8 cellular contexts compared by ENCODE assay signal in the genomic region with DNA sequence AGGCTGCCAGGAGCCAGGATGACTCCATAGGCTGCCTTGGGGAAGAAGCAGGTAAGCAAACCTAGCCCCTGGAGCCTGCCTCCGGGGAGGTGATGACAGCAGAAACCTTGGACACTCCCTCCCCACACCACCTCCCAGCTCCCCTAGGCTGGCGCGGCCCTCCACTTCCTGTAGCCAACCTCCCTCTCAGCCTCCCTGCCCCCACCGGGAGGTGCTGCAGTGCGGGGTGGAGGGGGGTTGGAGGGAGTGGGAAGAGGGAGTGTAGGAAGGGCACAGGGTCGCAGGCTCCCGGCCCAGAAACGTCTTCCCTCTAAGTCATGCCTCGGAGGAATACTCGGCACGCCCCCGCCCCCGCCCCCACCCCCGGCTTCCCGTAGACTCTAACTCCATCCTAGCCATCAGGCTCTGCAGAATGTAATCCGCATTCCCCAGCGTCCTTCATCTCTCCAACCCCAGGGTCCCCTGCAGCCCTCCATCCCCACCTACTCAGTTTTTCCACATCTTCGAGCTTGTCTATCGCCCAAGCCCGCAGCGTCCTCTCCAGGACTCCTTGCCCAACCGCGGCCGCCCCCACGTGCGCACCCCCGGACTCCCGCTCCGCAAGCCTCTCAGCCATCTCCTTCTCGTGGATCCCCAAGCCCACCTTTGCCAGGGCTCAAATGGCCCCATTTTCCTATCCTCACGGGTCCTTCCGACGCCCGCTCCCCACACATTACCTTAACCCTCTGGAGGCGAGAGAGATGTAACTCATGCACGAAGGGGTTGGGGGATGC. TPM values are rescaled to one million over a fixed set of nuclear protein-coding genes. Genes with fewer than 3 reads are reported as not detected.
DNase-seq lines count a peak whose midpoint lies in the region; ATAC-seq and TF ChIP-seq lines count a peak whose summit lies in the region.

No MANE protein-coding gene starts in this region.

- H3K27me3 ChIP-seq in PC-3 (ENCODE audit: low read length) = no peaks in the 10 kb centered on the region

- no TSS peak for BruUV-seq in PC-3 (replicated peaks; lab: Mats Ljungman, UMichigan)

- no peaks in the 10 kb centered on the region for H3K36me3 Mint-ChIP-seq in natural killer cell

- peak overlapping the region; percentile 95 for H3K4me2 ChIP-seq in PC-3 (ENCODE audit: low read length)

- H2AFZ ChIP-seq in PC-3 (ENCODE audit: low read length) = peak overlapping the region; percentile 73

- H3K4me3 ChIP-seq in PC-3 (ENCODE audit: low read length) (peak overlapping the region; percentile 100), fibroblast of the aortic adventitia (ENCODE audit: low read depth, low read length) (peak overlapping the region; percentile 88)

- POLR2A ChIA-PET in PC-3 (lab: Charles Lee; ENCODE audit: unreplicated experiment) = interaction anchor here (0.5 to 1.0 kb wide), 3 partner anchors 28 to 244 kb away, joined by 3 read pairs; no protein-coding TSS in a partner anchor

- H3K27ac Mint-ChIP-seq in natural killer cell = peak overlapping the region; percentile 34 to 91

- TF ChIP-seq CTCF in PC-3 (conservative IDR thresholded peaks at IDR 0.05; ENCODE audit: low read depth, low read length) (no peak), fibroblast of the aortic adventitia (IDR thresholded peaks at IDR 0.05; ENCODE audit: insufficient read depth, low read length) (no peak), natural killer cell (IDR thresholded peaks at IDR 0.05) (no peak)

- intact Hi-C loops in PC-3 (cut with micrococcal nuclease) = loop anchor here (1.0 kb wide), 2 partner anchors 23 to 256 kb away; a partner anchor contains a TSS
- intact Hi-C loops in natural killer cell (cut with micrococcal nuclease) = loop anchor here (1.0 to 2.0 kb wide), 5 partner anchors 23 to 304 kb away; a partner anchor contains a TSS

- H3K9me2 ChIP-seq in PC-3 (replicated peaks; ENCODE audit: low read length) = no peaks in the 10 kb centered on the region

- no peaks in the 10 kb centered on the region for H3F3A ChIP-seq in PC-3 (ENCODE audit: low read length, unreplicated experiment)

- peak overlapping the region; percentile 99 for H3K27ac ChIP-seq in PC-3 (ENCODE audit: low read length)

- no peaks in the 10 kb centered on the region for H3K27me3 Mint-ChIP-seq in natural killer cell (ENCODE audit: low read depth in 2 of 2)

- H3K9me3 Mint-ChIP-seq in natural killer cell = no peaks in the 10 kb centered on the region

- CTCF ChIA-PET in PC-3 (lab: Charles Lee) = interaction anchor here (0.6 to 1.8 kb wide), 10 partner anchors 8 to 256 kb away, joined by 3 to 11 read pairs (median 5); a partner anchor contains a TSS

- DNase-seq in DMS79 treated with DMSO at 0.1 percent for 48 hours (lab: John Stamatoyannopoulos, UW) (peak; percentile 19), HK-2 (ENCODE audit: unreplicated experiment) (peak; percentile 70), PC-3 (peak; percentile 84), fibroblast of the aortic adventitia (ENCODE audit: low read depth) (peak; percentile 48), natural killer cell (peak; percentile 22), superior temporal gyrus (ENCODE audit: extremely low spot score) (peak; percentile 35), KG1 (lab: John Stamatoyannopoulos, UW) (no peak)
- DNase-seq in activated T-helper 9 cell treated with anti-CD3 and anti-CD28 coated beads, Interleukin-2, amount 50 U/mL, for 16 hours (ENCODE audit: low read depth) = peak; percentile 35

- H3K36me3 ChIP-seq in PC-3 (ENCODE audit: low read depth, low read length) = peaks cover 22% of the 10 kb centered on the region

- no peaks in the 10 kb centered on the region for H3K9me3 ChIP-seq in PC-3 (ENCODE audit: low read length)

- peaks cover 46% of the 10 kb centered on the region for H3K4me1 ChIP-seq in PC-3 (ENCODE audit: insufficient read depth, low read length)

- H4K20me1 ChIP-seq in PC-3 (ENCODE audit: low read length) = peaks cover 14% of the 10 kb centered on the region; the same call in 1 of the 2 replicates

- peak overlapping the region; percentile 98 for H3K4me3 Mint-ChIP-seq in natural killer cell

- peaks cover 41% of the 10 kb centered on the region for H3K79me2 ChIP-seq in PC-3 (ENCODE audit: low read length)

- H3K4me1 Mint-ChIP-seq in natural killer cell = peaks cover 23 to 35% of the 10 kb centered on the region in 2 donors

- ATAC-seq in PC-3 = peak; percentile 52
- ATAC-seq in natural killer cell = peak in 1 of 3 donors; percentile 0

- peak overlapping the region; percentile 98 for H3K9ac ChIP-seq in PC-3 (ENCODE audit: low read length)

RNA-seq across cellular contexts. Expression of a gene that starts 0.5 kb away (rescaled TPM):
- total RNA-seq in PC-3 (2014; rRNA removed) (37.0 and 38.2 TPM in 2 replicates), fibroblast of the aortic adventitia (ENCODE audit: low replicate concordance) (12.5 and 19.3 TPM in 2 replicates), natural killer cell (10 to 100 TPM; 42.1 to 50.1 (median 44.5) TPM)

RNA-seq across cellular contexts. Expression of a gene that starts 23.3 kb away (rescaled TPM):
- total RNA-seq in PC-3 (2014; rRNA removed) = 0.04 TPM in 1 of 2 replicates, not detected in the other
- under 0.01 TPM in 1 of 2 replicates, not detected in the other for total RNA-seq in fibroblast of the aortic adventitia (ENCODE audit: low replicate concordance)
- not detected for total RNA-seq in natural killer cell

RNA-seq across cellular contexts. Expression of a gene that starts 23.5 kb away (rescaled TPM):
- total RNA-seq in PC-3 (2014; rRNA removed) (291 and 323 TPM in 2 replicates), fibroblast of the aortic adventitia (ENCODE audit: low replicate concordance) (27.4 and 285 TPM in 2 replicates), natural killer cell (10 to 100 TPM; 56.6 to 69.9 (median 56.7) TPM)

RNA-seq across cellular contexts. Expression of a gene that starts 28.9 kb away (rescaled TPM):
- total RNA-seq in PC-3 (2014; rRNA removed) = 22.9 TPM in 2 replicates
- total RNA-seq in fibroblast of the aortic adventitia (ENCODE audit: low replicate concordance) = 29.4 and 47.3 TPM in 2 replicates
- total RNA-seq in natural killer cell = 10 to 100 TPM; 56.1 to 82.9 (median 79.5) TPM
